Comparison of ENCODE assay signal across 24 cellular contexts in the genomic region with DNA sequence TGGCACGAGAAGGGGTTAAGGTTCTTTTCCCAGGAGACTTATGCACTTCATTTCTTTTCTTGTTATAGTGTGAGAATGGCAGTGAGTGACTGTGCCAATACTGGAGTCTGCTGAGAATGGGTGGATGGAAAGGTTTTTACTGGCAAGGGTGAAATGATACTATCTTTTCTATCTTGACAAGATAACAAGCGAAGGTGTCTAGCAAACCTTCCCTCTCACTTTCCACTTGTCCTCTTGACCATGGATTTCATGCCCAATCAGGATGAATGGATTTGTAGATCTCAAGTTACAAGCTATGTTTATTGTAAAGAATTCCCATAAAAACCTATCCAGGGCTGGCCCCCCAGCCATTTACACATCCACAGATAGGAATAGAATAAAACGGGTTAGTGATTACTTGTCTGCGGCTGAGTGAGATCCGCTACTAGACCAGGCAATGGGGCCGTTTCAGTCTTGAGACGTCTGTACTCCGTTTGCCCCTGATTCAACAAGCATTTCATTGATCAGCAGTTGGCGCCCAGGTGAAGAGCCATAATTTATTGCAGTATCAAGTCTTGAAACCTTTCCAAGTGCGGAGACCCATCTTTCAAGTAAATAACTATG.
"Had no signal": no experiment of that assay in that cellular context is flagged by ENCODE, and none has a peak within 500 bp of the region (broad histone marks: within the 10 kb centered on the region; RNA-seq: fewer than 3 reads in every experiment).

No MANE protein-coding gene starts in this region.

- H3K4me1 ChIP-seq: esophagus squamous epithelium, heart right ventricle, left lung, psoas muscle, spleen, stomach, thyroid gland had no signal

- H3K27me3 Mint-ChIP-seq: stimulated activated naive B cell treated with anti-CD40 and anti-IgM and Interleukin-4, amounts not matched to agents 10 μg/mL and 1 μg/mL and 100 μg/mL, for 72 hours had no signal

- H3K27me3 ChIP-seq: esophagus squamous epithelium, heart right ventricle, left lung, ovary, spleen, stomach, thyroid gland had no signal

- H3K4me3 Mint-ChIP-seq: nephron; stimulated activated naive B cell treated with anti-CD40 and anti-IgM and Interleukin-4, amounts not matched to agents 10 μg/mL and 1 μg/mL and 100 μg/mL, for 72 hours had no signal

- DNase-seq: dermis blood vessel endothelial cell; effector memory CD4-positive, alpha-beta T cell; erythroblast; esophagus squamous epithelium; foreskin melanocyte; glutamatergic neuron; heart right ventricle; hippocampal formation; left cardiac atrium; left lung; nucleus accumbens; ovary; posterior cingulate gyrus; psoas muscle; right cardiac atrium; spleen; stimulated activated CD4-positive, alpha-beta T cell treated with anti-CD3 and anti-CD28 coated beads, Interleukin-4, amount 100 ng/mL, for 4 hours; stimulated activated naive B cell treated with anti-CD40 and anti-IgM and Interleukin-4, amounts not matched to agents 10 μg/mL and 1 μg/mL and 100 μg/mL, for 72 hours; stomach; thyroid gland; trophoblast cell had no signal

- H3K4me3 ChIP-seq: coronary artery, esophagus squamous epithelium, heart right ventricle, left lung, ovary, psoas muscle, skin epidermis, spleen, stomach, thyroid gland had no signal

- H3K27ac Mint-ChIP-seq: nephron; stimulated activated naive B cell treated with anti-CD40 and anti-IgM and Interleukin-4, amounts not matched to agents 10 μg/mL and 1 μg/mL and 100 μg/mL, for 72 hours had no signal

- H3K9me3 ChIP-seq: esophagus squamous epithelium, heart right ventricle, left lung, ovary, psoas muscle, spleen, stomach, thyroid gland had no signal

- H3K4me1 Mint-ChIP-seq: stimulated activated naive B cell treated with anti-CD40 and anti-IgM and Interleukin-4, amounts not matched to agents 10 μg/mL and 1 μg/mL and 100 μg/mL, for 72 hours had no signal

- H3K27ac ChIP-seq: coronary artery, esophagus squamous epithelium, heart right ventricle, left lung, ovary, skin epidermis, spleen, stomach, thyroid gland had no signal

- ATAC-seq: heart right ventricle; left cardiac atrium; left lung; psoas muscle; right cardiac atrium; stimulated activated naive B cell treated with anti-CD40 and anti-IgM and Interleukin-4, amounts not matched to agents 10 μg/mL and 1 μg/mL and 100 μg/mL, for 72 hours had no signal

- H3K36me3 Mint-ChIP-seq: stimulated activated naive B cell treated with anti-CD40 and anti-IgM and Interleukin-4, amounts not matched to agents 10 μg/mL and 1 μg/mL and 100 μg/mL, for 72 hours had no signal

- H3K36me3 ChIP-seq: esophagus squamous epithelium, heart right ventricle, left lung, ovary, stomach had no signal

- H3K9me3 Mint-ChIP-seq: nephron; stimulated activated naive B cell treated with anti-CD40 and anti-IgM and Interleukin-4, amounts not matched to agents 10 μg/mL and 1 μg/mL and 100 μg/mL, for 72 hours had no signal
